Comparison of ENCODE assay signal across 1 cellular context in genomic region chr1:64172458-64172983, GRCh38.
TF ChIP-seq lines count a peak whose summit lies in the region.

No MANE protein-coding gene starts in this region.

TF ChIP-seq in HEK293, 187 proteins besides CTCF, POLR2A, EP300 and RAD21 (continued from another document):
- TF ChIP-seq KLF17 (tag by site-specific recombination; IDR thresholded peaks at IDR 0.05) (no peak), ZNF140 (tag by site-specific recombination; IDR thresholded peaks at IDR 0.05) (no peak), ZNF10 (tag by site-specific recombination; IDR thresholded peaks at IDR 0.05) (peak; percentile 79), ZXDB (tag by site-specific recombination; IDR thresholded peaks at IDR 0.05) (peak; percentile 80; the same call in 1 of the 2 replicates), TCF7L2 (IDR thresholded peaks at IDR 0.05; ENCODE audit: borderline replicate concordance, low read depth, low read length) (peak; percentile 98), ZNF426 (tag by site-specific recombination; IDR thresholded peaks at IDR 0.05) (0 out of 2 replicates have a peak, but pooled peaks have one; percentile 7), ZNF19 (tag by site-specific recombination; IDR thresholded peaks at IDR 0.05; ENCODE audit: low read depth) (no peak), ZNF677 (tag by site-specific recombination; IDR thresholded peaks at IDR 0.05) (no peak), ZNF768 (tag by site-specific recombination; IDR thresholded peaks at IDR 0.05) (no peak), ZNF274 (IDR thresholded peaks at IDR 0.05; ENCODE audit: low read length) (no peak), ZNF274 (tag by site-specific recombination; IDR thresholded peaks at IDR 0.05; ENCODE audit: borderline replicate concordance) (no peak), TRIM28 (IDR thresholded peaks at IDR 0.05; ENCODE audit: borderline replicate concordance, low read length) (no peak), ZNF596 (tag by site-specific recombination; IDR thresholded peaks at IDR 0.05) (peak; percentile 33; the same call in 1 of the 2 replicates), ZNF133 (tag by site-specific recombination; IDR thresholded peaks at IDR 0.05) (no peak), ZNF48 (tag by site-specific recombination; IDR thresholded peaks at IDR 0.05) (no peak), ZNF223 (tag by site-specific recombination; IDR thresholded peaks at IDR 0.05) (no peak), ZNF155 (tag by site-specific recombination; IDR thresholded peaks at IDR 0.05) (no peak), SALL2 (tag by site-specific recombination; IDR thresholded peaks at IDR 0.05; ENCODE audit: borderline replicate concordance) (no peak), ZNF530 (tag by site-specific recombination; IDR thresholded peaks at IDR 0.05; ENCODE audit: low read depth) (no peak), ZBTB11 (tag by site-specific recombination; conservative IDR thresholded peaks at IDR 0.05; ENCODE audit: low read depth) (no peak), YY1 (tag by site-specific recombination; IDR thresholded peaks at IDR 0.05) (peak; percentile 52; the same call in 1 of the 2 replicates), SCRT1 (tag by site-specific recombination; IDR thresholded peaks at IDR 0.05; ENCODE audit: borderline replicate concordance) (peak; percentile 10; the same call in 1 of the 2 replicates), ZBTB8A (tag by site-specific recombination; IDR thresholded peaks at IDR 0.05) (peak; percentile 63), ZFP3 (tag by site-specific recombination; IDR thresholded peaks at IDR 0.05; ENCODE audit: low read depth) (no peak), SP7 (tag by site-specific recombination; IDR thresholded peaks at IDR 0.05) (peak; percentile 92), ZNF645 (tag by site-specific recombination; IDR thresholded peaks at IDR 0.05) (no peak), ZNF830 (tag by site-specific recombination; IDR thresholded peaks at IDR 0.05; ENCODE audit: low read depth) (no peak), ZNF311 (tag by site-specific recombination; IDR thresholded peaks at IDR 0.05; ENCODE audit: borderline replicate concordance) (no peak), ZNF121 (tag by site-specific recombination; IDR thresholded peaks at IDR 0.05) (no peak), ZEB2 (tag by site-specific recombination; IDR thresholded peaks at IDR 0.05) (peak; percentile 81), HOXD13 (CRISPR knock-in tag; IDR thresholded peaks at IDR 0.05; ENCODE audit: borderline replicate concordance) (no peak), ZNF514 (tag by site-specific recombination; IDR thresholded peaks at IDR 0.05) (no peak), ZNF558 (tag by site-specific recombination; IDR thresholded peaks at IDR 0.05) (0 out of 2 replicates have a peak, but pooled peaks have one; percentile 21), ZNF416 (tag by site-specific recombination; IDR thresholded peaks at IDR 0.05) (no peak), RBAK (tag by site-specific recombination; IDR thresholded peaks at IDR 0.05) (no peak), KLF8 (tag by site-specific recombination; IDR thresholded peaks at IDR 0.05) (peak; percentile 86), ZFHX2 (tag by site-specific recombination; conservative IDR thresholded peaks at IDR 0.05) (no peak), ZNF629 (tag by site-specific recombination; IDR thresholded peaks at IDR 0.05) (peak; percentile 80), WT1 (tag by site-specific recombination; IDR thresholded peaks at IDR 0.05) (peak; percentile 99), ZNF114 (tag by site-specific recombination; IDR thresholded peaks at IDR 0.05) (no peak), SETDB1 (IDR thresholded peaks at IDR 0.05; ENCODE audit: insufficient read length, low read length) (no peak), ZNF747 (tag by site-specific recombination; IDR thresholded peaks at IDR 0.05) (no peak), ZBTB21 (tag by site-specific recombination; IDR thresholded peaks at IDR 0.05) (peak; percentile 31; the same call in 1 of the 2 replicates), REPIN1 (tag by site-specific recombination; IDR thresholded peaks at IDR 0.05; ENCODE audit: low read depth) (no peak), REST (tag by site-specific recombination; IDR thresholded peaks at IDR 0.05) (no peak), ZBTB20 (tag by site-specific recombination; IDR thresholded peaks at IDR 0.05) (peak; percentile 56), ZNF600 (tag by site-specific recombination; IDR thresholded peaks at IDR 0.05) (no peak), ZNF544 (tag by site-specific recombination; IDR thresholded peaks at IDR 0.05) (no peak), ZNF341 (tag by site-specific recombination; IDR thresholded peaks at IDR 0.05; ENCODE audit: low read depth) (no peak), ZNF423 (tag by site-specific recombination; IDR thresholded peaks at IDR 0.05) (no peak), ZNF24 (tag by site-specific recombination; IDR thresholded peaks at IDR 0.05) (peak; percentile 82; the same call in 1 of the 2 replicates), ZSCAN16 (tag by site-specific recombination; IDR thresholded peaks at IDR 0.05) (no peak), OSR2 (tag by site-specific recombination; IDR thresholded peaks at IDR 0.05) (peak; percentile 94), ZNF624 (tag by site-specific recombination; IDR thresholded peaks at IDR 0.05) (no peak), ZBTB7A (tag by site-specific recombination; IDR thresholded peaks at IDR 0.05; ENCODE audit: low read depth) (no peak), ZNF335 (tag by site-specific recombination; conservative IDR thresholded peaks at IDR 0.05) (no peak), ZNF169 (tag by site-specific recombination; IDR thresholded peaks at IDR 0.05) (no peak)
- TF ChIP-seq, protein P1, sequence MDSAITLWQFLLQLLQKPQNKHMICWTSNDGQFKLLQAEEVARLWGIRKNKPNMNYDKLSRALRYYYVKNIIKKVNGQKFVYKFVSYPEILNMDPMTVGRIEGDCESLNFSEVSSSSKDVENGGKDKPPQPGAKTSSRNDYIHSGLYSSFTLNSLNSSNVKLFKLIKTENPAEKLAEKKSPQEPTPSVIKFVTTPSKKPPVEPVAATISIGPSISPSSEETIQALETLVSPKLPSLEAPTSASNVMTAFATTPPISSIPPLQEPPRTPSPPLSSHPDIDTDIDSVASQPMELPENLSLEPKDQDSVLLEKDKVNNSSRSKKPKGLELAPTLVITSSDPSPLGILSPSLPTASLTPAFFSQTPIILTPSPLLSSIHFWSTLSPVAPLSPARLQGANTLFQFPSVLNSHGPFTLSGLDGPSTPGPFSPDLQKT (IDR thresholded peaks at IDR 0.05; ENCODE audit: borderline replicate concordance, low read depth, low read length), result no peak
- TF ChIP-seq, protein P2, sequence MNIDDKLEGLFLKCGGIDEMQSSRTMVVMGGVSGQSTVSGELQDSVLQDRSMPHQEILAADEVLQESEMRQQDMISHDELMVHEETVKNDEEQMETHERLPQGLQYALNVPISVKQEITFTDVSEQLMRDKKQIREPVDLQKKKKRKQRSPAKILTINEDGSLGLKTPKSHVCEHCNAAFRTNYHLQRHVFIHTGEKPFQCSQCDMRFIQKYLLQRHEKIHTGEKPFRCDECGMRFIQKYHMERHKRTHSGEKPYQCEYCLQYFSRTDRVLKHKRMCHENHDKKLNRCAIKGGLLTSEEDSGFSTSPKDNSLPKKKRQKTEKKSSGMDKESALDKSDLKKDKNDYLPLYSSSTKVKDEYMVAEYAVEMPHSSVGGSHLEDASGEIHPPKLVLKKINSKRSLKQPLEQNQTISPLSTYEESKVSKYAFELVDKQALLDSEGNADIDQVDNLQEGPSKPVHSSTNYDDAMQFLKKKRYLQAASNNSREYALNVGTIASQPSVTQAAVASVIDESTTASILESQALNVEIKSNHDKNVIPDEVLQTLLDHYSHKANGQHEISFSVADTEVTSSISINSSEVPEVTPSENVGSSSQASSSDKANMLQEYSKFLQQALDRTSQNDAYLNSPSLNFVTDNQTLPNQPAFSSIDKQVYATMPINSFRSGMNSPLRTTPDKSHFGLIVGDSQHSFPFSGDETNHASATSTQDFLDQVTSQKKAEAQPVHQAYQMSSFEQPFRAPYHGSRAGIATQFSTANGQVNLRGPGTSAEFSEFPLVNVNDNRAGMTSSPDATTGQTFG (tag by site-specific recombination; IDR thresholded peaks at IDR 0.05; ENCODE audit: borderline replicate concordance), result no peak
TF ChIP-seq in HEK293: peak in this region for 66.
